Comparison of ENCODE assay signal across 1 cellular context in genomic region chr6:26473758-26474438, GRCh38.
A peak's percentile ranks its signal among the peaks of the same experiment; 100 is the strongest.
TF ChIP-seq lines count a peak whose summit lies in the region.

No MANE protein-coding gene starts in this region.

TF ChIP-seq in K562, 482 proteins besides CTCF, POLR2A, EP300 and RAD21 (continued from another document):
- peak in 1 of 2 experiments; percentile 39 for TF ChIP-seq AFF1 (IDR thresholded peaks at IDR 0.05; ENCODE audit: low read depth in 1 of 2, partially characterized antibody in 2 of 2)
- TF ChIP-seq KHSRP (IDR thresholded peaks at IDR 0.05) = no peak
- no peak for TF ChIP-seq PRMT5 (CRISPR knock-in tag; IDR thresholded peaks at IDR 0.05)
- 0 out of 2 replicates have a peak, but pooled peaks have one; percentile 14 for TF ChIP-seq ZKSCAN8 (CRISPR knock-in tag; IDR thresholded peaks at IDR 0.05)
- TF ChIP-seq ZFP91 (CRISPR knock-in tag; IDR thresholded peaks at IDR 0.05) = no peak
- no peak for TF ChIP-seq ZNF274 (IDR thresholded peaks at IDR 0.05; ENCODE audit: borderline replicate concordance, low read depth, low read length)
- TF ChIP-seq ZBTB33 (CRISPR knock-in tag; IDR thresholded peaks at IDR 0.05) = no peak
- TF ChIP-seq STAT5B (CRISPR knock-in tag; IDR thresholded peaks at IDR 0.05) = no peak
- no peak for TF ChIP-seq ZBTB17 (CRISPR knock-in tag; IDR thresholded peaks at IDR 0.05)
- peak in 1 of 2 experiments; percentile 37; a peak in 1 of 4 replicates for TF ChIP-seq ARNT (IDR thresholded peaks at IDR 0.05)
- TF ChIP-seq CREM (IDR thresholded peaks at IDR 0.05; ENCODE audit: low read depth) = peak; percentile 96
- no peak for TF ChIP-seq KDM4B (IDR thresholded peaks at IDR 0.05; ENCODE audit: borderline replicate concordance in 2 of 2, low read depth in 1 of 2)
- no peak for TF ChIP-seq THRAP3 (IDR thresholded peaks at IDR 0.05; ENCODE audit: borderline replicate concordance)
- TF ChIP-seq FIP1L1 (IDR thresholded peaks at IDR 0.05; ENCODE audit: low read depth, low read length, poor library complexity, severe bottlenecking) = no peak
- TF ChIP-seq ZNF785 (CRISPR knock-in tag; IDR thresholded peaks at IDR 0.05) = no peak
- no peak for TF ChIP-seq ZNF146 (CRISPR knock-in tag; IDR thresholded peaks at IDR 0.05; ENCODE audit: unreplicated experiment)
- TF ChIP-seq CBX2 (IDR thresholded peaks at IDR 0.05; ENCODE audit: insufficient read depth, low read length, poor library complexity, severe bottlenecking) = no peak
- TF ChIP-seq HMBOX1 (IDR thresholded peaks at IDR 0.05) = peak; percentile 76
- TF ChIP-seq SOX6 (IDR thresholded peaks at IDR 0.05) = peak; percentile 38; the same call in 1 of the 2 replicates
- TF ChIP-seq BMI1 (IDR thresholded peaks at IDR 0.05; ENCODE audit: low read length) = no peak
- TF ChIP-seq MXD1 (CRISPR knock-in tag; IDR thresholded peaks at IDR 0.05; ENCODE audit: borderline replicate concordance, poor library complexity, severe bottlenecking) = no peak
- TF ChIP-seq ZNF316 (IDR thresholded peaks at IDR 0.05) = peak; percentile 71; the same call in 1 of the 2 replicates
- no peak for TF ChIP-seq SRSF1 (IDR thresholded peaks at IDR 0.05; ENCODE audit: low read depth, low read length)
- TF ChIP-seq ELF2 (CRISPR knock-in tag; IDR thresholded peaks at IDR 0.05) = no peak
- no peak for TF ChIP-seq MXI1 (IDR thresholded peaks at IDR 0.05; ENCODE audit: low read depth, low read length)
- TF ChIP-seq SUPT5H (IDR thresholded peaks at IDR 0.05) = peak; percentile 26; the same call in 1 of the 2 replicates
- TF ChIP-seq SLC30A9 (CRISPR knock-in tag; IDR thresholded peaks at IDR 0.05) = no peak
- no peak for TF ChIP-seq ZNF444 (CRISPR knock-in tag; IDR thresholded peaks at IDR 0.05)
- TF ChIP-seq TRIM28 (IDR thresholded peaks at IDR 0.05) = no peak
- TF ChIP-seq KAT7 (CRISPR knock-in tag; IDR thresholded peaks at IDR 0.05; ENCODE audit: borderline replicate concordance) = peak; percentile 83; the same call in 1 of the 2 replicates
- TF ChIP-seq ZNF165 (CRISPR knock-in tag; IDR thresholded peaks at IDR 0.05; ENCODE audit: borderline replicate concordance) = no peak
- peak; percentile 24 for TF ChIP-seq SMAD4 (CRISPR knock-in tag; conservative IDR thresholded peaks at IDR 0.05)
- TF ChIP-seq ZNF512 (tag; IDR thresholded peaks at IDR 0.05) = no peak
- TF ChIP-seq FOS (IDR thresholded peaks at IDR 0.05; ENCODE audit: extremely low read depth, insufficient read length) = peak; percentile 54
- no peak for TF ChIP-seq BCLAF1 (IDR thresholded peaks at IDR 0.05; ENCODE audit: borderline replicate concordance in 1 of 2, control insufficient read depth in 1 of 2, low read depth in 2 of 2, low read length in 1 of 2)
- TF ChIP-seq MAX (CRISPR knock-in tag; IDR thresholded peaks at IDR 0.05) = no peak
- TF ChIP-seq SPI1 (IDR thresholded peaks at IDR 0.05; ENCODE audit: borderline replicate concordance, low read depth, low read length) = peak; percentile 42; the same call in 1 of the 2 replicates
- no peak for TF ChIP-seq RBM14 (IDR thresholded peaks at IDR 0.05; ENCODE audit: borderline replicate concordance, insufficient read depth, low read depth, low read length)
- no peak for TF ChIP-seq MTF1 (CRISPR knock-in tag; IDR thresholded peaks at IDR 0.05; ENCODE audit: borderline replicate concordance)
TF ChIP-seq in K562: peak in this region for 83.
